1 cellular context compared by ENCODE assay signal in the genomic region with DNA sequence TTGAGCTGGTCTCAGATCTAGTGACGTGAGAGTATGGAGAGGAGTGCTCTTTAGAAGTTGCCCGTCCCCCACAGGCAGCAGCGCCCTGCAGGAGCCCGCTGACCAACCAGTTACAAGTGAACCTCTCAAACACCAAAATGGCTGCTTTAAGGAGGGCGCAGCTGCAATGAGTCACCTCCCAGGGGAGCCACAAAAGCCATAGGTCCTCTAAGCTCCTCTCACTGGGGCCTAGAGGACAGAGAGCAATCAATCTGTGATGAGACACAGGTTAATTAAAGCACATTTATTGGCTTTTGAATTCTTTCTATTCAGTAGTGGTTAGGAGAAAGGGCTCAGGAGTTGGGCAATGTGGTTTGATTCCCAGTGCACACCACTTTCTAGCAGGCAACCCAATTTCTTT.
TF ChIP-seq lines count a peak whose summit lies in the region.

No MANE protein-coding gene starts in this region.

TF ChIP-seq in WTC11, 78 proteins besides CTCF, POLR2A, EP300 and RAD21 (continued from another document):
- TF ChIP-seq, protein P1, sequence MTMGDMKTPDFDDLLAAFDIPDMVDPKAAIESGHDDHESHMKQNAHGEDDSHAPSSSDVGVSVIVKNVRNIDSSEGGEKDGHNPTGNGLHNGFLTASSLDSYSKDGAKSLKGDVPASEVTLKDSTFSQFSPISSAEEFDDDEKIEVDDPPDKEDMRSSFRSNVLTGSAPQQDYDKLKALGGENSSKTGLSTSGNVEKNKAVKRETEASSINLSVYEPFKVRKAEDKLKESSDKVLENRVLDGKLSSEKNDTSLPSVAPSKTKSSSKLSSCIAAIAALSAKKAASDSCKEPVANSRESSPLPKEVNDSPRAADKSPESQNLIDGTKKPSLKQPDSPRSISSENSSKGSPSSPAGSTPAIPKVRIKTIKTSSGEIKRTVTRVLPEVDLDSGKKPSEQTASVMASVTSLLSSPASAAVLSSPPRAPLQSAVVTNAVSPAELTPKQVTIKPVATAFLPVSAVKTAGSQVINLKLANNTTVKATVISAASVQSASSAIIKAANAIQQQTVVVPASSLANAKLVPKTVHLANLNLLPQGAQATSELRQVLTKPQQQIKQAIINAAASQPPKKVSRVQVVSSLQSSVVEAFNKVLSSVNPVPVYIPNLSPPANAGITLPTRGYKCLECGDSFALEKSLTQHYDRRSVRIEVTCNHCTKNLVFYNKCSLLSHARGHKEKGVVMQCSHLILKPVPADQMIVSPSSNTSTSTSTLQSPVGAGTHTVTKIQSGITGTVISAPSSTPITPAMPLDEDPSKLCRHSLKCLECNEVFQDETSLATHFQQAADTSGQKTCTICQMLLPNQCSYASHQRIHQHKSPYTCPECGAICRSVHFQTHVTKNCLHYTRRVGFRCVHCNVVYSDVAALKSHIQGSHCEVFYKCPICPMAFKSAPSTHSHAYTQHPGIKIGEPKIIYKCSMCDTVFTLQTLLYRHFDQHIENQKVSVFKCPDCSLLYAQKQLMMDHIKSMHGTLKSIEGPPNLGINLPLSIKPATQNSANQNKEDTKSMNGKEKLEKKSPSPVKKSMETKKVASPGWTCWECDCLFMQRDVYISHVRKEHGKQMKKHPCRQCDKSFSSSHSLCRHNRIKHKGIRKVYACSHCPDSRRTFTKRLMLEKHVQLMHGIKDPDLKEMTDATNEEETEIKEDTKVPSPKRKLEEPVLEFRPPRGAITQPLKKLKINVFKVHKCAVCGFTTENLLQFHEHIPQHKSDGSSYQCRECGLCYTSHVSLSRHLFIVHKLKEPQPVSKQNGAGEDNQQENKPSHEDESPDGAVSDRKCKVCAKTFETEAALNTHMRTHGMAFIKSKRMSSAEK (CRISPR knock-in tag; IDR thresholded peaks at IDR 0.05; ENCODE audit: borderline replicate concordance) = no peak
- no peak for TF ChIP-seq FOXJ3 (CRISPR knock-in tag; IDR thresholded peaks at IDR 0.05; ENCODE audit: borderline replicate concordance)
- no peak for TF ChIP-seq JUN (CRISPR knock-in tag; IDR thresholded peaks at IDR 0.05)
- TF ChIP-seq JAZF1 (CRISPR knock-in tag; IDR thresholded peaks at IDR 0.05) = no peak
- no peak for TF ChIP-seq KAT7 (CRISPR knock-in tag; IDR thresholded peaks at IDR 0.05; ENCODE audit: borderline replicate concordance)
- TF ChIP-seq ZNF423 (CRISPR knock-in tag; IDR thresholded peaks at IDR 0.05) = no peak
